Comparison of ENCODE assay signal across 9 cellular contexts in the genomic region with DNA sequence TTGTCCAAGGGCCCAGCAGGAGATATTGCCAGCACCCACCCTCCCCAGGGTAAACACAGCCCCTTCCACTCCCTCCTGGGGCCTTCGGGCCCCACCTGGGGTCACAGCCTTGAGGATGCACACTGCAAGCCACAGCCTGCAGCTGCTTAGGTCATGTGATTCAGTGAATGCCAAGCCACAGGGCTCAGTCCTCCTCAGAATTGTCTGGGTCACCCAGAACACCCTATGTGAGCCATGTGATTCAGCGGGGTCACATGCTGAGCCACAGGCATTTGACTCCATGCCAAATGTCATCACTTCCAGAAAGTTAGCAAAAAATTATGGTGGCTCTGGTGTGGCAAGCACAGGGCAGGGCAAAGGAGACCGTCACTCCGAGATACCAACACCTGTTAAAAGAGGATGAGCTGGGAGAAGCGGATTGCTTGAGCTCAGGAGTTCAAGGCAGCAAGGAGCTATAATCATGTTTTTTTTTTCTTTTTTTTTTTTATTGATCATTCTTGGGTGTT. TPM values are rescaled to one million over a fixed set of nuclear protein-coding genes. Genes with fewer than 3 reads are reported as not detected.
A peak's percentile ranks its signal among the peaks of the same experiment; 100 is the strongest.
DNase-seq lines count a peak whose midpoint lies in the region; ATAC-seq and TF ChIP-seq lines count a peak whose summit lies in the region.
"Had no signal": no experiment of that assay in that cellular context is flagged by ENCODE, and none has a peak within 500 bp of the region (broad histone marks: within the 10 kb centered on the region; RNA-seq: fewer than 3 reads in every experiment).

No MANE protein-coding gene starts in this region.

- no peaks in the 10 kb centered on the region for H3K36me3 Mint-ChIP-seq in activated naive CD4-positive, alpha-beta T cell treated with anti-CD3 and anti-CD28 coated beads, Interleukin-2, amount 50 U/mL, for 72 hours
- H3K36me3 Mint-ChIP-seq: CD8-positive, alpha-beta memory T cell had no signal

- ATAC-seq in activated naive CD4-positive, alpha-beta T cell treated with anti-CD3 and anti-CD28 coated beads, Interleukin-2, amount 50 U/mL, for 72 hours = peak; percentile 52 to 72
- ATAC-seq in HG02970 (IDR thresholded peaks at IDR 0.05; ENCODE audit: low FRiP score, unreplicated experiment) = no peak

- TF ChIP-seq POLR2A in vagina (IDR thresholded peaks at IDR 0.05) = no peak

- H3K9me3 Mint-ChIP-seq in activated naive CD4-positive, alpha-beta T cell treated with anti-CD3 and anti-CD28 coated beads, Interleukin-2, amount 50 U/mL, for 72 hours = no peaks in the 10 kb centered on the region
- H3K9me3 Mint-ChIP-seq: CD8-positive, alpha-beta memory T cell had no signal

- H3K9me3 ChIP-seq in ascending aorta = no peaks in the 10 kb centered on the region
- no peaks in the 10 kb centered on the region for H3K9me3 ChIP-seq in vagina

- H3K4me1 ChIP-seq in ascending aorta (peaks cover 0 to 7% of the 10 kb centered on the region in 2 donors), vagina (peaks cover 14% of the 10 kb centered on the region)

- H3K27ac ChIP-seq in ascending aorta (no peak overlapping the region), vagina (peak overlapping the region; percentile 68)

- no peaks in the 10 kb centered on the region for H3K27me3 ChIP-seq in ascending aorta
- H3K27me3 ChIP-seq in kidney epithelial cell (ENCODE audit: control insufficient read depth, insufficient read depth, low read length) = no peaks in the 10 kb centered on the region
- H3K27me3 ChIP-seq in vagina = no peaks in the 10 kb centered on the region

- DNase-seq in activated naive CD4-positive, alpha-beta T cell treated with anti-CD3 and anti-CD28 coated beads, Interleukin-2, amount 50 U/mL, for 72 hours (ENCODE audit: low spot score in 2 of 2) = no peak
- no peak for DNase-seq in activated naive CD4-positive, alpha-beta T cell (lab: John Stamatoyannopoulos, UW)
- DNase-seq in ascending aorta (ENCODE audit: low spot score in 2 of 2) = peak; percentile 44 to 74
- DNase-seq in kidney epithelial cell (ENCODE audit: low read depth) = peak; percentile 77
- peak in 1 of 2 donors; percentile 88 for DNase-seq in vagina (ENCODE audit: extremely low spot score in 2 of 2)
- no peak for DNase-seq in NCI-H187 (lab: John Stamatoyannopoulos, UW)
- no peak for DNase-seq in stimulated activated CD4-positive, alpha-beta T cell treated with anti-CD3 and anti-CD28 coated beads, Interleukin-2, amount 100 ng/mL, for 24 hours
- DNase-seq: CD8-positive, alpha-beta memory T cell had no signal

- intact Hi-C loops in ascending aorta (cut with DNase I) = no loop called here
- intact Hi-C loops in vagina (cut with DNase I) = no loop called here

- H3K4me3 ChIP-seq in ascending aorta (no peak overlapping the region), kidney epithelial cell (ENCODE audit: low read depth, low read length) (no peak overlapping the region), vagina (no peak overlapping the region)

- H3K36me3 ChIP-seq in ascending aorta (no peaks in the 10 kb centered on the region), kidney epithelial cell (ENCODE audit: control insufficient read depth, insufficient read depth, low read length) (no peaks in the 10 kb centered on the region), vagina (no peaks in the 10 kb centered on the region)

- peak overlapping the region in 1 of 2 donors; percentile 8 for H3K27ac Mint-ChIP-seq in activated naive CD4-positive, alpha-beta T cell treated with anti-CD3 and anti-CD28 coated beads, Interleukin-2, amount 50 U/mL, for 72 hours
- H3K27ac Mint-ChIP-seq: CD8-positive, alpha-beta memory T cell had no signal

- no peak for TF ChIP-seq CTCF in ascending aorta (IDR thresholded peaks at IDR 0.05)
- no peak for TF ChIP-seq CTCF in kidney epithelial cell (IDR thresholded peaks at IDR 0.05; ENCODE audit: insufficient read depth, low read length, poor library complexity, severe bottlenecking)
- TF ChIP-seq CTCF in vagina (IDR thresholded peaks at IDR 0.05) = no peak

RNA-seq across cellular contexts. Expression of gene PSAP, which starts 17.2 kb away (rescaled TPM):
- total RNA-seq in activated naive CD4-positive, alpha-beta T cell treated with anti-CD3 and anti-CD28 coated beads, Interleukin-2, amount 50 U/mL, for 72 hours = 100 to 1,000 TPM; 128 to 165 TPM
- 653 TPM for total RNA-seq in ascending aorta
- total RNA-seq in kidney epithelial cell = 1,398 and 1,486 TPM in 2 replicates
- total RNA-seq in vagina = 680 TPM

Comparison
In these comparisons a context has a peak if more than half of its experiments do, and no peak if none do; other contexts are left out.
1. DNase-seq: peak in ascending aorta (2 of 2) and kidney epithelial cell (single experiment); none in activated naive CD4-positive, alpha-beta T cell treated with anti-CD3 and anti-CD28 coated beads, Interleukin-2, amount 50 U/mL, for 72 hours (0 of 2), activated naive CD4-positive, alpha-beta T cell (0 of 4), NCI-H187 (0 of 2) and stimulated activated CD4-positive, alpha-beta T cell treated with anti-CD3 and anti-CD28 coated beads, Interleukin-2, amount 100 ng/mL, for 24 hours (0 of 2).